ENCODE assay signal across 13 cellular contexts in genomic region chr10:4174197-4174596, GRCh38.
DNase-seq lines count a peak whose midpoint lies in the region; ATAC-seq and TF ChIP-seq lines count a peak whose summit lies in the region.
"Had no signal": no experiment of that assay in that cellular context is flagged by ENCODE, and none has a peak within 500 bp of the region (broad histone marks: within the 10 kb centered on the region; RNA-seq: fewer than 3 reads in every experiment).

No MANE protein-coding gene starts in this region.

- intact Hi-C loops in Panc1 (cut with micrococcal nuclease; ENCODE audit: unreplicated experiment) = no loop called here

- in situ Hi-C loops in Panc1 (cut with HindIII; ENCODE audit: low pct_unique_long_range_greater_than_20kb, low sequenced_read_pairs) = no loop called here

- POLR2A ChIA-PET in Panc1 (lab: Charles Lee) = interaction anchor here (0.6 kb wide), 1 partner anchor 391 kb away, joined by 4 read pairs; no protein-coding TSS in a partner anchor

- H3K27ac ChIP-seq in Panc1 (ENCODE audit: low read length) = no peak overlapping the region

- no peaks in the 10 kb centered on the region for H3K9me3 Mint-ChIP-seq in effector memory CD8-positive, alpha-beta T cell

- H3K4me1 ChIP-seq in Panc1 (ENCODE audit: control insufficient read depth, insufficient read depth, low read length) = no peaks in the 10 kb centered on the region

- H3K27ac Mint-ChIP-seq in effector memory CD8-positive, alpha-beta T cell = no peak overlapping the region
- H3K27ac Mint-ChIP-seq: brain had no signal

- H3K36me3 ChIP-seq in Panc1 (ENCODE audit: control insufficient read depth, insufficient read depth, low read length) = no peaks in the 10 kb centered on the region

- H3K4me1 Mint-ChIP-seq in effector memory CD8-positive, alpha-beta T cell (ENCODE audit: low read depth in 2 of 2) = no peaks in the 10 kb centered on the region

- no peak for ATAC-seq in Panc1
- ATAC-seq in HG03045 (IDR thresholded peaks at IDR 0.05; ENCODE audit: unreplicated experiment) = no peak
- no peak for ATAC-seq in GM18909 (IDR thresholded peaks at IDR 0.05; ENCODE audit: poor library complexity, unreplicated experiment)
- no peak for ATAC-seq in effector memory CD8-positive, alpha-beta T cell (replicated peaks)
- ATAC-seq: activated CD4-positive, CD25-positive, alpha-beta regulatory T cell treated with anti-CD3 and anti-CD28 coated beads, Interleukin-2, amount 50 U/mL, for 24 hours had no signal

- H3K27me3 Mint-ChIP-seq in effector memory CD8-positive, alpha-beta T cell = no peaks in the 10 kb centered on the region
- H3K27me3 Mint-ChIP-seq: naive B cell had no signal

- no peak overlapping the region for H3K4me3 ChIP-seq in Panc1 (ENCODE audit: low read depth in 2 of 2, low read length in 2 of 2)
- no peak overlapping the region for H3K4me3 ChIP-seq in foreskin fibroblast (ENCODE audit: low read depth in 1 of 2, low read length in 2 of 2)

- H3K36me3 Mint-ChIP-seq in effector memory CD8-positive, alpha-beta T cell (ENCODE audit: insufficient read depth) = no peaks in the 10 kb centered on the region

- TF ChIP-seq CTCF in AG09319 (IDR thresholded peaks at IDR 0.05; ENCODE audit: low read depth, low read length) = peak; percentile 4; the same call in 1 of the 2 replicates
- TF ChIP-seq CTCF in Panc1 (IDR thresholded peaks at IDR 0.05) = 0 out of 2 replicates have a peak, but pooled peaks have one; percentile 18
- TF ChIP-seq CTCF in foreskin fibroblast (IDR thresholded peaks at IDR 0.05; ENCODE audit: low read depth, low read length) = no peak

- no peak overlapping the region for H3K4me3 Mint-ChIP-seq in effector memory CD8-positive, alpha-beta T cell
- H3K4me3 Mint-ChIP-seq: brain had no signal

- DNase-seq in AG09319 (ENCODE audit: extremely low read depth, low read depth) (no peak), GM04504 (ENCODE audit: low read depth) (peak; percentile 24), Panc1 (ENCODE audit: low read depth, low spot score) (no peak), foreskin fibroblast (peak; percentile 9 to 23), NCI-H510A treated with DMSO at 0.1 percent for 48 hours (lab: John Stamatoyannopoulos, UW) (no peak)
- no peak for DNase-seq in effector memory CD8-positive, alpha-beta T cell
- DNase-seq: naive B cell, retina, SHP77 had no signal

- no peaks in the 10 kb centered on the region for H3K27me3 ChIP-seq in Panc1 (ENCODE audit: control insufficient read depth, insufficient read depth, low read length)

- H3K9me3 ChIP-seq in Panc1 (ENCODE audit: control insufficient read depth, insufficient read depth, low read depth, low read length) = peaks cover 9% of the 10 kb centered on the region; the same call in 1 of the 2 replicates

- no TSS peak for BruUV-seq in Panc1 (replicated peaks; lab: Mats Ljungman, UMichigan)

- CTCF ChIA-PET in Panc1 (lab: Charles Lee) = no interaction called here

Comparison
In these comparisons a context has a peak if more than half of its experiments do, and no peak if none do; other contexts are left out.
1. DNase-seq: peak in GM04504 (single experiment) and foreskin fibroblast (2 of 2); none in AG09319 (single experiment), Panc1 (single experiment), NCI-H510A treated with DMSO at 0.1 percent for 48 hours (single experiment) and effector memory CD8-positive, alpha-beta T cell (0 of 3).